ENCODE assay signal across 21 cellular contexts in the genomic region with DNA sequence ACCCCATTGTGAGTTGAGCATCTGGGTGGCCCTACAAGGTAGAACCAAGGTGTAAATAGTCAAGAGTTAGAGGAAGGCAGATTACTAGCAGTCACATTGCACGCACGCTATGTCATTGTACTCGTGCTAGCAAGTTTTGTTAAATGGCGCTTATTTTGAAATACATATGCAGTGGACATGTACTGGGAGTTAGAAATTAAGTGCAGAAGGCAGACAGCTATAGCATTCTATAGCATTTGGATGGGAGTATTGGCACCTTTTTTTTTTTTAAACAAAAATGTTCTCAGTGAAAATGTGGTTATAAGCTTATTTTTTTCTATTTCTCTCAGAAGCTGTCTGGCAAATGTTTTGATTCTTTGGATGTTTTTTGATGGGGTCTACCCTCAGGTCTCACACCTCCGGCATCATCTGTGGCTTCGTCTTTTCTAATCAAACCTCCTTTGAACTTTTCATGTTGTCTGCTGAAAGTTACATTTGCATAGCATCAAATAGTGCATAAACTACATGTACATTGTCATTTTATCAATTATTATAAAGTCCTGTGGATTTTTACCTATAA.
A peak's percentile ranks its signal among the peaks of the same experiment; 100 is the strongest.
DNase-seq lines count a peak whose midpoint lies in the region; ATAC-seq and TF ChIP-seq lines count a peak whose summit lies in the region.
"Had no signal": no experiment of that assay in that cellular context is flagged by ENCODE, and none has a peak within 500 bp of the region (broad histone marks: within the 10 kb centered on the region; RNA-seq: fewer than 3 reads in every experiment).

No MANE protein-coding gene starts in this region.

- H3K36me3 Mint-ChIP-seq in CD4-positive, CD25-positive, alpha-beta regulatory T cell, result peaks cover 6% of the 10 kb centered on the region
- H3K36me3 Mint-ChIP-seq in activated T-helper 17 cell treated with anti-CD3 and anti-CD28 coated beads, Interleukin-2, amount 50 U/mL, for 72 hours (ENCODE audit: low read depth), result peaks cover 46% of the 10 kb centered on the region
- H3K36me3 Mint-ChIP-seq in naive thymus-derived CD8-positive, alpha-beta T cell, result peaks cover 0 to 8% (median 5%) of the 10 kb centered on the region in 3 donors

- H4K20me1 ChIP-seq in DND-41 (ENCODE audit: insufficient read depth, low read length), result peaks cover 20% of the 10 kb centered on the region

- no peak for TF ChIP-seq CTCF in DND-41 (IDR thresholded peaks at IDR 0.05; ENCODE audit: borderline replicate concordance, extremely low read depth, low read length, poor library complexity, severe bottlenecking)

- no peak overlapping the region for H2AFZ ChIP-seq in DND-41 (ENCODE audit: low read depth, low read length)

- no peaks in the 10 kb centered on the region for H3K9me3 ChIP-seq in CD4-positive, CD25-positive, alpha-beta regulatory T cell (ENCODE audit: control insufficient read depth in 2 of 2, low read length in 2 of 2)
- no peaks in the 10 kb centered on the region for H3K9me3 ChIP-seq in DND-41 (ENCODE audit: insufficient read depth, low read length, severe bottlenecking)
- H3K9me3 ChIP-seq: heart right ventricle, neutrophil, upper lobe of left lung had no signal

- peaks cover 0 to 2% (median 0%) of the 10 kb centered on the region in 7 donors for H3K9me3 Mint-ChIP-seq in CD4-positive, CD25-positive, alpha-beta regulatory T cell
- peaks cover 7% of the 10 kb centered on the region for H3K9me3 Mint-ChIP-seq in activated T-helper 17 cell treated with anti-CD3 and anti-CD28 coated beads, Interleukin-2, amount 50 U/mL, for 72 hours
- H3K9me3 Mint-ChIP-seq in naive thymus-derived CD8-positive, alpha-beta T cell, result no peaks in the 10 kb centered on the region
- H3K9me3 Mint-ChIP-seq: stimulated activated naive CD8-positive, alpha-beta T cell treated with anti-CD3 and anti-CD28 coated beads, Interleukin-15, amount 100 ng/mL, for 72 hours had no signal

- no peak for ATAC-seq in CD4-positive, CD25-positive, alpha-beta regulatory T cell (ENCODE audit: low read depth in 2 of 2)
- ATAC-seq in DND-41 (ENCODE audit: insufficient read depth, low read depth) (no peak), GM19455 (IDR thresholded peaks at IDR 0.05; ENCODE audit: unreplicated experiment) (no peak)
- ATAC-seq in activated T-helper 17 cell treated with anti-CD3 and anti-CD28 coated beads, Interleukin-2, amount 50 U/mL, for 72 hours (replicated peaks), result no peak
- peak; percentile 53 to 71 for ATAC-seq in naive thymus-derived CD8-positive, alpha-beta T cell
- ATAC-seq: heart right ventricle; left ventricle myocardium superior; SK-N-SH treated with all-trans-retinoic acid at 6 μM for 48 hours; stimulated activated naive CD8-positive, alpha-beta T cell treated with anti-CD3 and anti-CD28 coated beads, Interleukin-15, amount 100 ng/mL, for 72 hours had no signal

- H3K4me3 ChIP-seq in CD4-positive, CD25-positive, alpha-beta regulatory T cell (ENCODE audit: low read depth, low read length), result no peak overlapping the region
- no peak overlapping the region; a peak in 1 of 4 replicates for H3K4me3 ChIP-seq in DND-41 (ENCODE audit: low read depth in 1 of 2, low read length in 2 of 2)
- H3K4me3 ChIP-seq: heart right ventricle, upper lobe of left lung had no signal

- peak overlapping the region; percentile 84 for H3K4me2 ChIP-seq in DND-41 (ENCODE audit: insufficient read depth, low read length)

- peaks cover 32 to 97% (median 78%) of the 10 kb centered on the region in 4 donors for H3K4me1 Mint-ChIP-seq in CD4-positive, CD25-positive, alpha-beta regulatory T cell
- peaks cover 76% of the 10 kb centered on the region for H3K4me1 Mint-ChIP-seq in activated T-helper 17 cell treated with anti-CD3 and anti-CD28 coated beads, Interleukin-2, amount 50 U/mL, for 72 hours
- H3K4me1 Mint-ChIP-seq in naive thymus-derived CD8-positive, alpha-beta T cell, result peaks cover 58 to 97% (median 96%) of the 10 kb centered on the region in 4 donors

- H3K27me3 Mint-ChIP-seq in CD4-positive, CD25-positive, alpha-beta regulatory T cell, result no peaks in the 10 kb centered on the region
- no peaks in the 10 kb centered on the region for H3K27me3 Mint-ChIP-seq in activated T-helper 17 cell treated with anti-CD3 and anti-CD28 coated beads, Interleukin-2, amount 50 U/mL, for 72 hours
- no peaks in the 10 kb centered on the region for H3K27me3 Mint-ChIP-seq in naive thymus-derived CD8-positive, alpha-beta T cell
- H3K27me3 Mint-ChIP-seq: stimulated activated naive CD8-positive, alpha-beta T cell treated with anti-CD3 and anti-CD28 coated beads, Interleukin-15, amount 100 ng/mL, for 72 hours had no signal

- POLR2A ChIA-PET in naive thymus-derived CD8-positive, alpha-beta T cell (lab: Charles Lee), result interaction anchor here (0.9 to 2.6 kb wide), 3 partner anchors 20 to 270 kb away, joined by 3 to 9 read pairs (median 5); no protein-coding TSS in a partner anchor

- H3K4me3 Mint-ChIP-seq in CD4-positive, CD25-positive, alpha-beta regulatory T cell, result peak overlapping the region in 2 of 4 donors; percentile 72 to 89
- peak overlapping the region; percentile 79 for H3K4me3 Mint-ChIP-seq in activated T-helper 17 cell treated with anti-CD3 and anti-CD28 coated beads, Interleukin-2, amount 50 U/mL, for 72 hours
- H3K4me3 Mint-ChIP-seq in naive thymus-derived CD8-positive, alpha-beta T cell, result peak overlapping the region; percentile 65 to 91 (median 82)

- peaks cover 91% of the 10 kb centered on the region for H3K79me2 ChIP-seq in DND-41 (ENCODE audit: insufficient read depth, low read length)

- H3K27ac ChIP-seq in CD4-positive, CD25-positive, alpha-beta regulatory T cell (ENCODE audit: insufficient read depth, low read length, poor library complexity, severe bottlenecking), result peak overlapping the region; percentile 34
- H3K27ac ChIP-seq in DND-41 (ENCODE audit: low read length), result peak overlapping the region; percentile 97
- H3K27ac ChIP-seq: neutrophil, RWPE1 had no signal

- peak in 1 of 3 donors; percentile 38 for DNase-seq in CD4-positive, CD25-positive, alpha-beta regulatory T cell
- DNase-seq in DND-41 (no peak), dermis blood vessel endothelial cell (no peak), NCI-H82 (lab: John Stamatoyannopoulos, UW) (no peak)
- peak in 7 of 10 donors; percentile 34 to 89 (median 71) for DNase-seq in naive thymus-derived CD8-positive, alpha-beta T cell
- DNase-seq: Calu3; EL; heart right ventricle; left ventricle myocardium superior; NCI-H1105; NCI-H2029 treated with DMSO at 0.1 percent for 48 hours; NCI-H510A; stimulated activated CD4-positive, alpha-beta T cell treated with anti-CD3 and anti-CD28 coated beads, Interleukin-4, amount 100 ng/mL, for 24 hours; stimulated activated naive CD8-positive, alpha-beta T cell treated with anti-CD3 and anti-CD28 coated beads, Interleukin-15, amount 100 ng/mL, for 72 hours; T1000; upper lobe of left lung had no signal

- H3K9ac ChIP-seq in DND-41 (ENCODE audit: low read depth, low read length), result peak overlapping the region; percentile 68; the same call in 1 of the 2 replicates

- H3K27me3 ChIP-seq in CD4-positive, CD25-positive, alpha-beta regulatory T cell (ENCODE audit: control insufficient read depth, insufficient read depth, low read length), result no peaks in the 10 kb centered on the region
- no peaks in the 10 kb centered on the region for H3K27me3 ChIP-seq in DND-41 (ENCODE audit: insufficient read depth, low read length, poor library complexity)
- H3K27me3 ChIP-seq: heart right ventricle, neutrophil, upper lobe of left lung had no signal

- peak overlapping the region; percentile 70 to 95 (median 82) for H3K27ac Mint-ChIP-seq in CD4-positive, CD25-positive, alpha-beta regulatory T cell
- peak overlapping the region; percentile 84 for H3K27ac Mint-ChIP-seq in activated T-helper 17 cell treated with anti-CD3 and anti-CD28 coated beads, Interleukin-2, amount 50 U/mL, for 72 hours
- peak overlapping the region; percentile 82 to 99 (median 94) for H3K27ac Mint-ChIP-seq in naive thymus-derived CD8-positive, alpha-beta T cell

- H3K4me1 ChIP-seq in CD4-positive, CD25-positive, alpha-beta regulatory T cell (ENCODE audit: control insufficient read depth, insufficient read depth, low read length, poor library complexity, severe bottlenecking), result peaks cover 66% of the 10 kb centered on the region
- peaks cover 99% of the 10 kb centered on the region for H3K4me1 ChIP-seq in DND-41 (ENCODE audit: insufficient read depth, low read length)

- no peaks in the 10 kb centered on the region for H3K36me3 ChIP-seq in CD4-positive, CD25-positive, alpha-beta regulatory T cell (ENCODE audit: control insufficient read depth, insufficient read depth, low read length)
- H3K36me3 ChIP-seq in DND-41 (ENCODE audit: insufficient read depth, low read length), result peaks cover 42% of the 10 kb centered on the region
- H3K36me3 ChIP-seq: upper lobe of left lung had no signal

Comparison
In these comparisons a context has a peak if more than half of its experiments do, and no peak if none do; other contexts are left out.
1. ATAC-seq: peak in naive thymus-derived CD8-positive, alpha-beta T cell (2 of 2); none in CD4-positive, CD25-positive, alpha-beta regulatory T cell (0 of 2), DND-41 (single experiment), activated T-helper 17 cell treated with anti-CD3 and anti-CD28 coated beads, Interleukin-2, amount 50 U/mL, for 72 hours (single experiment) and GM19455 (single experiment).
2. DNase-seq: peak in naive thymus-derived CD8-positive, alpha-beta T cell (7 of 10); none in DND-41 (single experiment), dermis blood vessel endothelial cell (single experiment) and NCI-H82 (single experiment).
3. Peak in every context shown above with its lines, with median percentiles within 50 percentile points of each other: H3K27ac Mint-ChIP-seq.